In genomic region chr1:107152332-107152731, GRCh38 we compare ENCODE assay signal across 33 cellular contexts. TPM values are rescaled to one million over a fixed set of nuclear protein-coding genes. Genes with fewer than 3 reads are reported as not detected.
"Had no signal": no experiment of that assay in that cellular context is flagged by ENCODE, and none has a peak within 500 bp of the region (broad histone marks: within the 10 kb centered on the region; RNA-seq: fewer than 3 reads in every experiment).

No MANE protein-coding gene starts in this region.

- H3K4me1 Mint-ChIP-seq: activated naive CD8-positive, alpha-beta T cell treated with anti-CD3 and anti-CD28 coated beads for 36 hours; immature natural killer cell had no signal

- H3K27ac Mint-ChIP-seq: activated naive CD8-positive, alpha-beta T cell treated with anti-CD3 and anti-CD28 coated beads for 36 hours; immature natural killer cell; natural killer cell treated with Interleukin-12 subunit alpha and Interleukin-12 subunit beta and Interleukin-15 and Interleukin-18, amount 100 ng/mL, for 72 hours; T-helper 1 cell treated with Interleukin-12 subunit alpha and Interleukin-12 subunit beta and Interleukin-4 antibody, amounts not matched to agents 30 μg/mL and 1 μg/mL, for 36 hours; type B pancreatic cell had no signal

- H3K36me3 ChIP-seq: adrenal gland, cardiac muscle cell, colonic mucosa, gastroesophageal sphincter, lower lobe of right lung, neutrophil, right lobe of liver, uterus, WERI-Rb-1 had no signal

- H3K27me3 Mint-ChIP-seq: type B pancreatic cell had no signal

- H3K27ac ChIP-seq: adrenal gland, body of pancreas, cardiac muscle cell, colonic mucosa, gastroesophageal sphincter, lower lobe of right lung, neutrophil, right lobe of liver, uterus, WERI-Rb-1 had no signal

- H3K9me3 ChIP-seq: adrenal gland, body of pancreas, colonic mucosa, gastroesophageal sphincter, lower lobe of right lung, mucosa of descending colon, neutrophil, right lobe of liver, uterus had no signal

- H3K4me3 ChIP-seq: adrenal gland, body of pancreas, cardiac muscle cell, colonic mucosa, gastroesophageal sphincter, lower lobe of right lung, mucosa of descending colon, right lobe of liver, uterus had no signal

- H3K9me3 Mint-ChIP-seq: activated naive CD8-positive, alpha-beta T cell treated with anti-CD3 and anti-CD28 coated beads for 36 hours; immature natural killer cell; natural killer cell treated with Interleukin-12 subunit alpha and Interleukin-12 subunit beta and Interleukin-15 and Interleukin-18, amount 100 ng/mL, for 72 hours; T-helper 1 cell treated with Interleukin-12 subunit alpha and Interleukin-12 subunit beta and Interleukin-4 antibody, amounts not matched to agents 30 μg/mL and 1 μg/mL, for 36 hours; type B pancreatic cell had no signal

- H3K4me1 ChIP-seq: adrenal gland, body of pancreas, colonic mucosa, lower lobe of right lung, uterus had no signal

- H3K27me3 ChIP-seq: adrenal gland, cardiac muscle cell, colonic mucosa, gastroesophageal sphincter, right lobe of liver, uterus had no signal

- H3K4me3 Mint-ChIP-seq: activated naive CD8-positive, alpha-beta T cell treated with anti-CD3 and anti-CD28 coated beads for 36 hours; immature natural killer cell; natural killer cell treated with Interleukin-12 subunit alpha and Interleukin-12 subunit beta and Interleukin-15 and Interleukin-18, amount 100 ng/mL, for 72 hours; T-helper 1 cell treated with Interleukin-12 subunit alpha and Interleukin-12 subunit beta and Interleukin-4 antibody, amounts not matched to agents 30 μg/mL and 1 μg/mL, for 36 hours; type B pancreatic cell had no signal

- DNase-seq: activated CD4-positive, alpha-beta T cell treated with anti-CD3 and anti-CD28 coated beads for 48 hours; activated CD4-positive, alpha-beta T cell treated with anti-CD3 and anti-CD28 coated beads, Interleukin-2, amount 50 U/mL, for 48 hours; activated CD8-positive, alpha-beta memory T cell treated with anti-CD3 and anti-CD28 coated beads for 24 hours; activated effector memory CD4-positive, alpha-beta T cell treated with Interleukin-2 at 50 U/mL for 16 hours; activated naive CD4-positive, alpha-beta T cell treated with Interleukin-2 at 50 U/mL for 16 hours; activated naive CD8-positive, alpha-beta T cell treated with anti-CD3 and anti-CD28 coated beads for 36 hours; adrenal gland; aorta; body of pancreas; cerebellar nuclear complex; colonic mucosa; effector CD8-positive, alpha-beta T cell; hippocampal formation; immature natural killer cell; kidney glomerular epithelial cell; lower lobe of right lung; mucosa of descending colon; right lobe of liver; stimulated activated CD4-positive, alpha-beta T cell treated with anti-CD3 and anti-CD28 coated beads, Interleukin-2, amount 100 ng/mL, for 48 hours; stimulated activated naive CD8-positive, alpha-beta T cell treated with anti-CD3 and anti-CD28 coated beads, Interleukin-15, Interleukin-2, amounts not matched to agents 100 U/mL and 50 U/mL, for 24 hours; T-helper 9 cell; uterus had no signal

- ATAC-seq: activated CD4-positive, CD25-positive, alpha-beta regulatory T cell treated with anti-CD3 and anti-CD28 coated beads, Interleukin-2, amount 50 U/mL, for 24 hours; body of pancreas; gastroesophageal sphincter; left lobe of liver; lower lobe of right lung; mucosa of descending colon; natural killer cell treated with Interleukin-12 subunit alpha and Interleukin-12 subunit beta and Interleukin-15 and Interleukin-18, amount 100 ng/mL, for 72 hours; right lobe of liver; stimulated activated naive CD8-positive, alpha-beta T cell treated with anti-CD3 and anti-CD28 coated beads, Interleukin-15, Interleukin-2, amounts not matched to agents 100 U/mL and 50 U/mL, for 24 hours had no signal

- H3K36me3 Mint-ChIP-seq: activated naive CD8-positive, alpha-beta T cell treated with anti-CD3 and anti-CD28 coated beads for 36 hours; immature natural killer cell; natural killer cell treated with Interleukin-12 subunit alpha and Interleukin-12 subunit beta and Interleukin-15 and Interleukin-18, amount 100 ng/mL, for 72 hours; type B pancreatic cell had no signal

RNA-seq across cellular contexts. Expression of gene NTNG1, which starts 11.5 kb away (rescaled TPM):
- total RNA-seq: left lobe of liver; mesenteric fat pad; natural killer cell treated with Interleukin-12 subunit alpha and Interleukin-12 subunit beta and Interleukin-15 and Interleukin-18, amount 100 ng/mL, for 72 hours; osteocyte; right lobe of liver had no signal
- polyA plus RNA-seq: aorta, cardiac muscle cell, immature natural killer cell had no signal
